ENCODE assay signal across 8 cellular contexts in genomic region chr4:6087669-6088068, GRCh38.
DNase-seq lines count a peak whose midpoint lies in the region; ATAC-seq and TF ChIP-seq lines count a peak whose summit lies in the region.

No MANE protein-coding gene starts in this region.

- ATAC-seq in WTC11, result peak; percentile 90
- ATAC-seq in stimulated activated effector memory CD8-positive, alpha-beta T cell treated with anti-CD3 and anti-CD28 coated beads, Interleukin-12 subunit alpha, Interleukin-12 subunit beta, amount 100 ng/mL, for 72 hours, result no peak
- ATAC-seq in GM18870 (IDR thresholded peaks at IDR 0.05; ENCODE audit: unreplicated experiment), result no peak
- ATAC-seq in GM18861 (IDR thresholded peaks at IDR 0.05; ENCODE audit: unreplicated experiment), result no peak

- H3K4me1 Mint-ChIP-seq in WTC11, result peaks cover 25% of the 10 kb centered on the region
- peaks cover 21% of the 10 kb centered on the region for H3K4me1 Mint-ChIP-seq in stimulated activated effector memory CD8-positive, alpha-beta T cell treated with anti-CD3 and anti-CD28 coated beads, Interleukin-12 subunit alpha, Interleukin-12 subunit beta, amount 100 ng/mL, for 72 hours

- peaks cover 9% of the 10 kb centered on the region for H3K36me3 Mint-ChIP-seq in WTC11
- H3K36me3 Mint-ChIP-seq in stimulated activated effector memory CD8-positive, alpha-beta T cell treated with anti-CD3 and anti-CD28 coated beads, Interleukin-12 subunit alpha, Interleukin-12 subunit beta, amount 100 ng/mL, for 72 hours, result peaks cover 38% of the 10 kb centered on the region

- peaks cover 6% of the 10 kb centered on the region for H3K9me3 Mint-ChIP-seq in WTC11
- H3K9me3 Mint-ChIP-seq in stimulated activated effector memory CD8-positive, alpha-beta T cell treated with anti-CD3 and anti-CD28 coated beads, Interleukin-12 subunit alpha, Interleukin-12 subunit beta, amount 100 ng/mL, for 72 hours, result no peaks in the 10 kb centered on the region

- H3K36me3 ChIP-seq in kidney epithelial cell (ENCODE audit: control insufficient read depth, insufficient read depth, low read length), result no peaks in the 10 kb centered on the region

- H3K27me3 ChIP-seq in kidney epithelial cell (ENCODE audit: control insufficient read depth, insufficient read depth, low read length), result no peaks in the 10 kb centered on the region

- no peak overlapping the region for H3K4me3 ChIP-seq in kidney epithelial cell (ENCODE audit: low read depth, low read length)

- peak; percentile 40; the same call in 1 of the 2 replicates for TF ChIP-seq CTCF in WTC11 (IDR thresholded peaks at IDR 0.05)
- TF ChIP-seq CTCF in kidney epithelial cell (IDR thresholded peaks at IDR 0.05; ENCODE audit: insufficient read depth, low read length, poor library complexity, severe bottlenecking), result peak; percentile 22

- H3K27me3 Mint-ChIP-seq in WTC11 (ENCODE audit: low read depth), result peaks cover 67% of the 10 kb centered on the region

- H3K27ac Mint-ChIP-seq in WTC11, result no peak overlapping the region
- no peak overlapping the region for H3K27ac Mint-ChIP-seq in stimulated activated effector memory CD8-positive, alpha-beta T cell treated with anti-CD3 and anti-CD28 coated beads, Interleukin-12 subunit alpha, Interleukin-12 subunit beta, amount 100 ng/mL, for 72 hours

- POLR2A ChIA-PET in WTC11 (lab: Charles Lee), result no interaction called here

- CTCF ChIA-PET in WTC11 (lab: Charles Lee), result interaction anchor here (0.5 to 5.3 kb wide), 29 partner anchors 10 to 266 kb away, joined by 3 to 84 read pairs (median 4); no protein-coding TSS in a partner anchor

- H3K4me3 Mint-ChIP-seq in WTC11, result no peak overlapping the region
- no peak overlapping the region for H3K4me3 Mint-ChIP-seq in stimulated activated effector memory CD8-positive, alpha-beta T cell treated with anti-CD3 and anti-CD28 coated beads, Interleukin-12 subunit alpha, Interleukin-12 subunit beta, amount 100 ng/mL, for 72 hours

- DNase-seq in DMS79 (lab: John Stamatoyannopoulos, UW), result peak; percentile 5
- peak; percentile 24 for DNase-seq in M059J (ENCODE audit: low read depth)
- peak; percentile 74 for DNase-seq in WTC11 (ENCODE audit: low spot score)
- DNase-seq in kidney epithelial cell (ENCODE audit: low read depth), result no peak
- no peak for DNase-seq in stimulated activated effector memory CD8-positive, alpha-beta T cell treated with anti-CD3 and anti-CD28 coated beads, Interleukin-12 subunit alpha, Interleukin-12 subunit beta, amount 100 ng/mL, for 72 hours (ENCODE audit: low spot score in 2 of 2)
- DNase-seq in stimulated activated CD4-positive, alpha-beta T cell treated with anti-CD3 and anti-CD28 coated beads, Interleukin-4, amount 100 ng/mL, for 1 hour, result no peak

TF ChIP-seq in WTC11, 78 proteins besides CTCF, POLR2A, EP300 and RAD21:
- TF ChIP-seq E2F1 (CRISPR knock-in tag; IDR thresholded peaks at IDR 0.05) (no peak), ZNF423 (CRISPR knock-in tag; IDR thresholded peaks at IDR 0.05) (peak; percentile 9; the same call in 1 of the 2 replicates)

Comparison
In these comparisons a context has a peak if more than half of its experiments do, and no peak if none do; other contexts are left out.
1. DNase-seq: peak in DMS79 (single experiment), M059J (single experiment) and WTC11 (single experiment); none in kidney epithelial cell (single experiment), stimulated activated effector memory CD8-positive, alpha-beta T cell treated with anti-CD3 and anti-CD28 coated beads, Interleukin-12 subunit alpha, Interleukin-12 subunit beta, amount 100 ng/mL, for 72 hours (0 of 2) and stimulated activated CD4-positive, alpha-beta T cell treated with anti-CD3 and anti-CD28 coated beads, Interleukin-4, amount 100 ng/mL, for 1 hour (single experiment).